In genomic region chr9:124911766-124912165, GRCh38 we compare ENCODE assay signal across 40 cellular contexts. TPM values are rescaled to one million over a fixed set of nuclear protein-coding genes. Genes with fewer than 3 reads are reported as not detected.
"Had no signal": no experiment of that assay in that cellular context is flagged by ENCODE, and none has a peak within 500 bp of the region (broad histone marks: within the 10 kb centered on the region; RNA-seq: fewer than 3 reads in every experiment).

No MANE protein-coding gene starts in this region.

- H3K4me3 ChIP-seq: adrenal gland, body of pancreas, breast epithelium, cardiac muscle cell had no signal

- H3K4me1 Mint-ChIP-seq: activated B cell treated with CpG ODN at 0.5 μM for 24 hours; activated CD4-positive, alpha-beta T cell treated with anti-CD3 and anti-CD28 coated beads, Interleukin-2, amount 10 ng/mL, durations not matched to agents 24 days and 14 days; activated T-helper 17 cell treated with anti-CD3 and anti-CD28 coated beads, Interleukin-2, amount 50 U/mL, for 72 hours; T-cell had no signal

- H3K27me3 ChIP-seq: adrenal gland, body of pancreas, brain microvascular endothelial cell, breast epithelium, cardiac muscle cell had no signal

- ATAC-seq: activated CD8-positive, alpha-beta T cell treated with anti-CD3 and anti-CD28 coated beads for 36 hours; activated naive CD4-positive, alpha-beta T cell treated with anti-CD3 and anti-CD28 coated beads, Interleukin-2, amount 50 U/mL, for 72 hours; activated T-cell treated with anti-CD3 and anti-CD28 coated beads, Interleukin-2, amount 50 U/mL, for 4 hours; activated T-cell treated with anti-CD3 and anti-CD28 coated beads, Interleukin-2, amount 50 U/mL, for 72 hours; activated T-helper 17 cell treated with anti-CD3 and anti-CD28 coated beads, Interleukin-2, amount 50 U/mL, for 72 hours; body of pancreas; T-cell had no signal

- H3K4me1 ChIP-seq: adrenal gland, breast epithelium had no signal

- FAIRE-seq: astrocyte, TTC549 had no signal

- DNase-seq: activated B cell treated with CpG ODN at 0.5 μM for 24 hours; activated CD4-positive, alpha-beta memory T cell treated with anti-CD3 and anti-CD28 coated beads for 36 hours; activated CD4-positive, alpha-beta T cell treated with anti-CD3 and anti-CD28 coated beads for 4 hours; activated CD4-positive, alpha-beta T cell treated with anti-CD3 and anti-CD28 coated beads, Interleukin-2, amount 10 ng/mL, durations not matched to agents 24 days and 14 days; activated CD4-positive, alpha-beta T cell treated with anti-CD3 and anti-CD28 coated beads, Interleukin-2, amount 50 U/mL, for 1 hour; activated CD4-positive, alpha-beta T cell treated with anti-CD3 and anti-CD28 coated beads, Interleukin-2, amount 50 U/mL, for 4 hours; activated CD4-positive, CD25-positive, alpha-beta regulatory T cell treated with anti-CD3 and anti-CD28 coated beads, Interleukin-2, amount 50 U/mL, for 72 hours; activated CD8-positive, alpha-beta memory T cell treated with anti-CD3 and anti-CD28 coated beads, Interleukin-2, amount 50 U/mL, for 4 hours; activated CD8-positive, alpha-beta T cell treated with anti-CD3 and anti-CD28 coated beads for 36 hours; activated effector memory CD4-positive, alpha-beta T cell treated with anti-CD3 and anti-CD28 coated beads, Interleukin-2, amount 50 U/mL, for 16 hours; activated gamma-delta T cell treated with Interleukin-2 at 50 U/mL for 16 hours; activated naive CD4-positive, alpha-beta T cell; activated naive CD4-positive, alpha-beta T cell treated with anti-CD3 and anti-CD28 coated beads for 36 hours; activated naive CD4-positive, alpha-beta T cell treated with anti-CD3 and anti-CD28 coated beads, Interleukin-2, amount 50 U/mL, for 16 hours; activated T-cell treated with anti-CD3 and anti-CD28 coated beads for 4 hours; activated T-cell treated with anti-CD3 and anti-CD28 coated beads, Interleukin-2, amount 50 U/mL, for 1 hour; activated T-cell treated with anti-CD3 and anti-CD28 coated beads, Interleukin-2, amount 50 U/mL, for 4 hours; activated T-cell treated with anti-CD3 and anti-CD28 coated beads, Interleukin-2, amount 50 U/mL, for 72 hours; adrenal gland; amniotic stem cell; aorta; body of pancreas; brain microvascular endothelial cell; caudate nucleus; cerebellar nuclear complex; T-cell; T-helper 9 cell had no signal

- H3K27ac Mint-ChIP-seq: activated B cell treated with CpG ODN at 0.5 μM for 24 hours; activated CD4-positive, alpha-beta memory T cell treated with anti-CD3 and anti-CD28 coated beads for 36 hours; activated CD4-positive, alpha-beta T cell treated with anti-CD3 and anti-CD28 coated beads, Interleukin-2, amount 10 ng/mL, durations not matched to agents 24 days and 14 days; activated CD8-positive, alpha-beta T cell treated with anti-CD3 and anti-CD28 coated beads for 36 hours; activated naive CD4-positive, alpha-beta T cell treated with anti-CD3 and anti-CD28 coated beads for 36 hours; activated naive CD4-positive, alpha-beta T cell treated with anti-CD3 and anti-CD28 coated beads, Interleukin-2, amount 50 U/mL, for 72 hours; activated T-cell treated with anti-CD3 and anti-CD28 coated beads, Interleukin-2, amount 50 U/mL, for 72 hours; activated T-helper 1 cell treated with anti-CD3 and anti-CD28 coated beads, Interleukin-12 subunit alpha, Interleukin-12 subunit beta, Interleukin-2, Interleukin-4 antibody, amounts not matched to agents 30 ng/mL and 10 ng/mL and 1 ng/mL, durations not matched to agents 14 hours and 24 hours and 36 hours; activated T-helper 17 cell treated with anti-CD3 and anti-CD28 coated beads, Interleukin-2, amount 50 U/mL, for 72 hours; T-cell; T-helper 2 cell treated with Interferon-gamma antibody and Interleukin-4, amounts not matched to agents 5 μg/mL and 100 μg/mL, for 36 hours had no signal

- H3K4me3 Mint-ChIP-seq: activated B cell treated with CpG ODN at 0.5 μM for 24 hours; activated CD4-positive, alpha-beta memory T cell treated with anti-CD3 and anti-CD28 coated beads for 36 hours; activated CD4-positive, alpha-beta T cell treated with anti-CD3 and anti-CD28 coated beads, Interleukin-2, amount 10 ng/mL, durations not matched to agents 24 days and 14 days; activated CD8-positive, alpha-beta T cell treated with anti-CD3 and anti-CD28 coated beads for 36 hours; activated naive CD4-positive, alpha-beta T cell treated with anti-CD3 and anti-CD28 coated beads for 36 hours; activated T-cell treated with anti-CD3 and anti-CD28 coated beads, Interleukin-2, amount 50 U/mL, for 4 hours; activated T-cell treated with anti-CD3 and anti-CD28 coated beads, Interleukin-2, amount 50 U/mL, for 72 hours; activated T-helper 1 cell treated with anti-CD3 and anti-CD28 coated beads, Interleukin-12 subunit alpha, Interleukin-12 subunit beta, Interleukin-2, Interleukin-4 antibody, amounts not matched to agents 30 ng/mL and 10 ng/mL and 1 ng/mL, durations not matched to agents 14 hours and 24 hours and 36 hours; activated T-helper 17 cell treated with anti-CD3 and anti-CD28 coated beads, Interleukin-2, amount 50 U/mL, for 72 hours; central memory CD8-positive, alpha-beta T cell; T-cell; T-helper 2 cell treated with Interferon-gamma antibody and Interleukin-4, amounts not matched to agents 5 μg/mL and 100 μg/mL, for 36 hours had no signal

- H3K9me3 Mint-ChIP-seq: activated B cell treated with CpG ODN at 0.5 μM for 24 hours; activated CD4-positive, alpha-beta memory T cell treated with anti-CD3 and anti-CD28 coated beads for 36 hours; activated CD4-positive, alpha-beta T cell treated with anti-CD3 and anti-CD28 coated beads, Interleukin-2, amount 10 ng/mL, durations not matched to agents 24 days and 14 days; activated CD8-positive, alpha-beta T cell treated with anti-CD3 and anti-CD28 coated beads for 36 hours; activated naive CD4-positive, alpha-beta T cell treated with anti-CD3 and anti-CD28 coated beads for 36 hours; activated naive CD4-positive, alpha-beta T cell treated with anti-CD3 and anti-CD28 coated beads, Interleukin-2, amount 50 U/mL, for 72 hours; activated T-cell treated with anti-CD3 and anti-CD28 coated beads, Interleukin-2, amount 50 U/mL, for 4 hours; activated T-cell treated with anti-CD3 and anti-CD28 coated beads, Interleukin-2, amount 50 U/mL, for 72 hours; activated T-helper 1 cell treated with anti-CD3 and anti-CD28 coated beads, Interleukin-12 subunit alpha, Interleukin-12 subunit beta, Interleukin-2, Interleukin-4 antibody, amounts not matched to agents 30 ng/mL and 10 ng/mL and 1 ng/mL, durations not matched to agents 14 hours and 24 hours and 36 hours; activated T-helper 17 cell treated with anti-CD3 and anti-CD28 coated beads, Interleukin-2, amount 50 U/mL, for 72 hours; central memory CD8-positive, alpha-beta T cell; T-cell; T-helper 2 cell treated with Interferon-gamma antibody and Interleukin-4, amounts not matched to agents 5 μg/mL and 100 μg/mL, for 36 hours had no signal

- H3K9me3 ChIP-seq: adrenal gland, body of pancreas, breast epithelium had no signal

- H3K27me3 Mint-ChIP-seq: activated B cell treated with CpG ODN at 0.5 μM for 24 hours; activated CD4-positive, alpha-beta memory T cell treated with anti-CD3 and anti-CD28 coated beads for 36 hours; activated CD4-positive, alpha-beta T cell treated with anti-CD3 and anti-CD28 coated beads, Interleukin-2, amount 10 ng/mL, durations not matched to agents 24 days and 14 days; activated CD8-positive, alpha-beta T cell treated with anti-CD3 and anti-CD28 coated beads for 36 hours; activated T-helper 17 cell treated with anti-CD3 and anti-CD28 coated beads, Interleukin-2, amount 50 U/mL, for 72 hours; central memory CD8-positive, alpha-beta T cell had no signal

- H3K27ac ChIP-seq: adrenal gland, body of pancreas, brain microvascular endothelial cell, breast epithelium, cardiac muscle cell, VCaP had no signal

RNA-seq across cellular contexts. Expression of gene WDR38, which starts 58.5 kb away (rescaled TPM):
- total RNA-seq: activated B cell treated with CpG ODN at 0.5 μM for 24 hours; activated CD4-positive, alpha-beta memory T cell treated with anti-CD3 and anti-CD28 coated beads for 36 hours; activated CD4-positive, alpha-beta T cell treated with anti-CD3 and anti-CD28 coated beads, Interleukin-2, amount 10 ng/mL, durations not matched to agents 24 days and 14 days; activated CD8-positive, alpha-beta memory T cell treated with anti-CD3 and anti-CD28 coated beads for 36 hours; activated CD8-positive, alpha-beta T cell treated with anti-CD3 and anti-CD28 coated beads for 36 hours; activated naive CD4-positive, alpha-beta T cell treated with anti-CD3 and anti-CD28 coated beads for 36 hours; activated naive CD4-positive, alpha-beta T cell treated with anti-CD3 and anti-CD28 coated beads, Interleukin-2, amount 50 U/mL, for 72 hours; activated T-cell treated with anti-CD3 and anti-CD28 coated beads, Interleukin-2, amount 50 U/mL, for 4 hours; activated T-cell treated with anti-CD3 and anti-CD28 coated beads, Interleukin-2, amount 50 U/mL, for 72 hours; activated T-helper 1 cell treated with anti-CD3 and anti-CD28 coated beads, Interleukin-12 subunit alpha, Interleukin-12 subunit beta, Interleukin-2, Interleukin-4 antibody, amounts not matched to agents 30 ng/mL and 10 ng/mL and 1 ng/mL, durations not matched to agents 14 hours and 24 hours and 36 hours; activated T-helper 17 cell treated with anti-CD3 and anti-CD28 coated beads, Interleukin-2, amount 50 U/mL, for 72 hours; adrenal gland; aorta; astrocyte; cardiac muscle cell; chondrocyte; T-cell; T-helper 1 cell treated with Interleukin-12 subunit alpha and Interleukin-12 subunit beta and Interleukin-4 antibody, amounts not matched to agents 30 ng/mL and 1 ng/mL, for 36 hours had no signal
- polyA plus RNA-seq: cardiac muscle cell had no signal
